24 cellular contexts compared by ENCODE assay signal in the genomic region with DNA sequence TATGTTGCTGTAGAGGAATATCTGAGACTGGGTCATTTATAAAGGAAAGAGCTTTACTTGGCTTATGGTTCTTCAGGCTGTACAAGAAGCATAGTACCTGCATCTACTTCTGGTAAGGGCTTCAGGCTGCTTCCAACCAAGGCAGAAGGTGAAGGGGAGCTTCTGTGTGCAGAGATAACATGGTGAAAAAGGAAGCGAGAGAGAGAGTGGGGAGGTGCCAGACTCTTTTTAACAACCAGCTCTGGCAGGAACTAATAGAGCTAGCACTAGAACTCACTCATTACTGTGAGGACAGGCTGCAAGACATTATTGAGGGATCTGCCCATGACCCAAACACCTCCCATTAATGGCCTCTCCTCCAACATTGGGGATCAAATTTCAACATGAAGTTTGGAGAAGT.
DNase-seq lines count a peak whose midpoint lies in the region; ATAC-seq and TF ChIP-seq lines count a peak whose summit lies in the region.
"Had no signal": no experiment of that assay in that cellular context is flagged by ENCODE, and none has a peak within 500 bp of the region (broad histone marks: within the 10 kb centered on the region; RNA-seq: fewer than 3 reads in every experiment).

No MANE protein-coding gene starts in this region.

- in situ Hi-C loops in KBM-7 (cut with MboI; ENCODE audit: low pct_unique_long_range_greater_than_20kb, low sequenced_read_pairs): loop anchor here (25.0 kb wide), 1 partner anchor 1066 kb away; a partner anchor contains a TSS

- no peak overlapping the region for H3K18ac ChIP-seq in mesendoderm (ENCODE audit: low read length)

- ATAC-seq in GM18868 (IDR thresholded peaks at IDR 0.05; ENCODE audit: unreplicated experiment): peak; percentile 80
- ATAC-seq in GM21529 (IDR thresholded peaks at IDR 0.05; ENCODE audit: unreplicated experiment): peak; percentile 65
- ATAC-seq in HG03159 (IDR thresholded peaks at IDR 0.05; ENCODE audit: unreplicated experiment): peak; percentile 46
- no peak for ATAC-seq in naive thymus-derived CD4-positive, alpha-beta T cell
- ATAC-seq: CD8-positive, alpha-beta T cell; natural killer cell treated with Interleukin-12 subunit alpha and Interleukin-12 subunit beta and Interleukin-15 and Interleukin-18, amount 100 ng/mL, for 72 hours had no signal

- H3K9ac ChIP-seq in mesendoderm (ENCODE audit: low read length): no peak overlapping the region
- H3K9ac ChIP-seq: parathyroid adenoma had no signal

- H2AK5ac ChIP-seq in mesendoderm (ENCODE audit: low read length): no peak overlapping the region

- H4K5ac ChIP-seq in mesendoderm (ENCODE audit: low read length): no peak overlapping the region

- H3K23ac ChIP-seq in mesendoderm (ENCODE audit: low read length): no peak overlapping the region

- H3K79me2 ChIP-seq in mesendoderm (ENCODE audit: control insufficient read depth, insufficient read depth, low read length): no peaks in the 10 kb centered on the region
- H3K79me2 ChIP-seq: parathyroid adenoma had no signal

- H3K56ac ChIP-seq in mesendoderm (ENCODE audit: low read length): no peak overlapping the region

- H3K36me3 ChIP-seq in mesendoderm (ENCODE audit: control insufficient read depth, insufficient read depth, low read length): no peaks in the 10 kb centered on the region
- no peaks in the 10 kb centered on the region for H3K36me3 ChIP-seq in esophagus muscularis mucosa
- H3K36me3 ChIP-seq in naive thymus-derived CD4-positive, alpha-beta T cell (ENCODE audit: control insufficient read depth in 2 of 3, insufficient read depth in 3 of 3, low read length in 3 of 3): no peaks in the 10 kb centered on the region
- H3K36me3 ChIP-seq: tibial nerve had no signal

- H3K27ac ChIP-seq in mesendoderm (ENCODE audit: low read depth, low read length) (no peak overlapping the region), esophagus muscularis mucosa (replicated peaks in 1 of 4) (no peak overlapping the region)
- no peak overlapping the region for H3K27ac ChIP-seq in naive thymus-derived CD4-positive, alpha-beta T cell (ENCODE audit: low read depth, low read length)
- H3K27ac ChIP-seq: epithelial cell of prostate, parathyroid adenoma, tibial nerve had no signal

- H3K27me3 ChIP-seq in mesendoderm (ENCODE audit: insufficient read depth, low read length, poor library complexity) (no peaks in the 10 kb centered on the region), esophagus muscularis mucosa (no peaks in the 10 kb centered on the region)
- no peaks in the 10 kb centered on the region for H3K27me3 ChIP-seq in naive thymus-derived CD4-positive, alpha-beta T cell (ENCODE audit: control insufficient read depth in 2 of 2, insufficient read depth in 2 of 2, low read length in 2 of 2)
- H3K27me3 ChIP-seq: tibial nerve had no signal

- no peaks in the 10 kb centered on the region for H3K9me3 ChIP-seq in esophagus muscularis mucosa
- H3K9me3 ChIP-seq in naive thymus-derived CD4-positive, alpha-beta T cell (ENCODE audit: control insufficient read depth in 2 of 3, low read length in 3 of 3): no peaks in the 10 kb centered on the region
- H3K9me3 ChIP-seq: tibial nerve had no signal

- H3K36me3 Mint-ChIP-seq in naive thymus-derived CD4-positive, alpha-beta T cell: no peaks in the 10 kb centered on the region
- H3K36me3 Mint-ChIP-seq: CD8-positive, alpha-beta T cell; natural killer cell treated with Interleukin-12 subunit alpha and Interleukin-12 subunit beta and Interleukin-15 and Interleukin-18, amount 100 ng/mL, for 72 hours had no signal

- no peak overlapping the region for H2BK15ac ChIP-seq in mesendoderm (replicated peaks; ENCODE audit: low read depth)

- no peak overlapping the region for H2BK5ac ChIP-seq in mesendoderm (ENCODE audit: low read length)

- CTCF ChIA-PET in naive thymus-derived CD4-positive, alpha-beta T cell (lab: Charles Lee): interaction anchor here (0.6 to 1.2 kb wide), 3 partner anchors 14 to 1069 kb away, joined by 3 to 4 read pairs (median 3); no protein-coding TSS in a partner anchor

- no peaks in the 10 kb centered on the region for H3K4me1 Mint-ChIP-seq in naive thymus-derived CD4-positive, alpha-beta T cell
- H3K4me1 Mint-ChIP-seq: activated CD4-positive, alpha-beta memory T cell treated with anti-CD3 and anti-CD28 coated beads, Interleukin-2, amount 10 ng/mL, durations not matched to agents 7 days and 5 days had no signal

- H3K9me3 Mint-ChIP-seq in naive thymus-derived CD4-positive, alpha-beta T cell: no peaks in the 10 kb centered on the region
- H3K9me3 Mint-ChIP-seq: activated CD4-positive, alpha-beta memory T cell treated with anti-CD3 and anti-CD28 coated beads, Interleukin-2, amount 10 ng/mL, durations not matched to agents 7 days and 5 days; CD8-positive, alpha-beta T cell; natural killer cell treated with Interleukin-12 subunit alpha and Interleukin-12 subunit beta and Interleukin-15 and Interleukin-18, amount 100 ng/mL, for 72 hours had no signal

- no peak overlapping the region for H4K8ac ChIP-seq in mesendoderm (ENCODE audit: low read depth, low read length)

- H3K27me3 Mint-ChIP-seq in naive thymus-derived CD4-positive, alpha-beta T cell: peaks cover 0 to 9% (median 4%) of the 10 kb centered on the region in 5 donors

- intact Hi-C loops in esophagus muscularis mucosa (cut with DNase I): loop anchor here (10.0 kb wide), 1 partner anchor 1069 kb away; no protein-coding TSS in a partner anchor
- intact Hi-C loops in naive thymus-derived CD4-positive, alpha-beta T cell (cut with micrococcal nuclease): loop anchor here in 1 of 2 donors (10.0 kb wide), 1 partner anchor 179 kb away; no protein-coding TSS in a partner anchor

- WGBS in mesendoderm (ENCODE audit: extremely low coverage, insufficient coverage, low lambda C conversion rate): no CpG with 5 or more reads among the region's 1 CpG
- WGBS in esophagus muscularis mucosa: 67% methylated on average over 1 of the region's 1 CpG

- POLR2A ChIA-PET in naive thymus-derived CD4-positive, alpha-beta T cell (lab: Charles Lee): no interaction called here

- H3K4me2 ChIP-seq in mesendoderm (ENCODE audit: low read length): no peak overlapping the region

- H3K4me3 ChIP-seq in mesendoderm (ENCODE audit: low read length) (no peak overlapping the region), esophagus muscularis mucosa (no peak overlapping the region)
- no peak overlapping the region for H3K4me3 ChIP-seq in naive thymus-derived CD4-positive, alpha-beta T cell (ENCODE audit: low read length)
- H3K4me3 ChIP-seq: tibial nerve had no signal

- H3K4ac ChIP-seq in mesendoderm (ENCODE audit: low read depth, low read length): no peak overlapping the region

- H3K79me1 ChIP-seq in mesendoderm (ENCODE audit: low read length): no peaks in the 10 kb centered on the region

- H3K4me3 Mint-ChIP-seq in naive thymus-derived CD4-positive, alpha-beta T cell: no peak overlapping the region
- H3K4me3 Mint-ChIP-seq: activated CD4-positive, alpha-beta memory T cell treated with anti-CD3 and anti-CD28 coated beads, Interleukin-2, amount 10 ng/mL, durations not matched to agents 7 days and 5 days; CD8-positive, alpha-beta T cell; natural killer cell treated with Interleukin-12 subunit alpha and Interleukin-12 subunit beta and Interleukin-15 and Interleukin-18, amount 100 ng/mL, for 72 hours had no signal

- no peak overlapping the region for H3K27ac Mint-ChIP-seq in naive thymus-derived CD4-positive, alpha-beta T cell
- H3K27ac Mint-ChIP-seq: activated CD4-positive, alpha-beta memory T cell treated with anti-CD3 and anti-CD28 coated beads, Interleukin-2, amount 10 ng/mL, durations not matched to agents 7 days and 5 days; CD8-positive, alpha-beta T cell; natural killer cell treated with Interleukin-12 subunit alpha and Interleukin-12 subunit beta and Interleukin-15 and Interleukin-18, amount 100 ng/mL, for 72 hours had no signal

- H3K4me1 ChIP-seq in mesendoderm (ENCODE audit: control insufficient read depth, low read depth, low read length) (no peaks in the 10 kb centered on the region), esophagus muscularis mucosa (no peaks in the 10 kb centered on the region)
- no peaks in the 10 kb centered on the region for H3K4me1 ChIP-seq in naive thymus-derived CD4-positive, alpha-beta T cell (ENCODE audit: control insufficient read depth in 2 of 2, insufficient read depth in 2 of 2, low read length in 2 of 2)
- H3K4me1 ChIP-seq: tibial nerve had no signal

- no peak for TF ChIP-seq EP300 in esophagus muscularis mucosa (IDR thresholded peaks at IDR 0.05)

- no peak for TF ChIP-seq POLR2A in esophagus muscularis mucosa (IDR thresholded peaks at IDR 0.05; ENCODE audit: low read depth)

- H2BK120ac ChIP-seq in mesendoderm (ENCODE audit: low read depth, low read length): no peak overlapping the region

- no peak for TF ChIP-seq CTCF in esophagus muscularis mucosa (IDR thresholded peaks at IDR 0.05)

- peak; percentile 29 for DNase-seq in mesendoderm
- DNase-seq in KBM-7: no peak
- DNase-seq in esophagus muscularis mucosa (ENCODE audit: extremely low spot score): no peak
- DNase-seq in naive thymus-derived CD4-positive, alpha-beta T cell: no peak
- DNase-seq: activated CD4-positive, alpha-beta memory T cell treated with anti-CD3 and anti-CD28 coated beads, Interleukin-2, amount 10 ng/mL, durations not matched to agents 7 days and 5 days; activated naive CD4-positive, alpha-beta T cell treated with Interleukin-2 at 50 U/mL for 16 hours; amygdala; caudate nucleus; CD8-positive, alpha-beta T cell; foreskin melanocyte; kidney glomerular epithelial cell; NCI-H1092 treated with DMSO at 0.1 percent for 48 hours; NCI-H2081; NCI-H524; SHP77 treated with DMSO at 0.1 percent for 48 hours; stimulated activated naive CD4-positive, alpha-beta T cell treated with Interleukin-2 at 50 U/mL for 16 hours; T-helper 1 cell had no signal
